In the genomic region with DNA sequence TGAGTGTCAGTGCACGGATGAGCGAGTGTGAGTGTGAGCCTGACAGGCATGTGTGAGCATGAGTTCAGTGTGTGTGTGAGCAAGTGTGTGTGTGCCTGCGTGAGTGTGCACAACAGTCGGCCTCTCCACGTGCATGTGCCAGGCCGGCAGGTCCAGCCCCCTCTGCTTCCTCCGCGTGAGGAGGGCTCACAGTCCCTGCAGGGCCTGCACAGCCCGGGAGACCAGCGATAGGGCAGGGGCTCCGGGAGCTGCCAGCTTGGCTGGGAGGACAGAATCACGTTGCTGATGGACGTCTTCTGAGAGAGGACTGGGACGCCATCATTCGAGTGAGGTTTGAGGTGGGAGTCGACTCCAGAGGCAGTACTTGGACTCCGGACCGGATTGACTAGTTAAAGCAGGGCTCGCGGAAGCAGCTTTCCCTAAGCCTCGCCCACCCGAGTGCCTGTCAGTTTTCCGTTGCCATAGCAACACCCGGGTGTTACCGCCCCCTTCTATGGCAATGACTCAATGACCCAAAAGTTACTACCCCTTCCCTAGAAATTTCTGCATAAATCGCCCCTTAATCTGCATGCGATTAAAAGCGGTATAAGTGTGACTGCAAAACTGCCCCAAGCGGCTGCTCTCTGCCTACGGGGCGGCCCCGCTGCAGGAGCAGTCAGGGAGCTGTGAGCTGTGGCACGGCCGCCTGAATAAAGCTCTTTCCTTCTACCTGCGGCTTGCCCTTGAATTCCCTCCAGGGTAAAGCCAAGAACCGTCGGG, we compare ENCODE assay signal across 2 cellular contexts.
TF ChIP-seq lines count a peak whose summit lies in the region.

No MANE protein-coding gene starts in this region.

TF ChIP-seq in IMR-90, 13 proteins besides CTCF, POLR2A, EP300 and RAD21:
- TF ChIP-seq, protein P1, sequence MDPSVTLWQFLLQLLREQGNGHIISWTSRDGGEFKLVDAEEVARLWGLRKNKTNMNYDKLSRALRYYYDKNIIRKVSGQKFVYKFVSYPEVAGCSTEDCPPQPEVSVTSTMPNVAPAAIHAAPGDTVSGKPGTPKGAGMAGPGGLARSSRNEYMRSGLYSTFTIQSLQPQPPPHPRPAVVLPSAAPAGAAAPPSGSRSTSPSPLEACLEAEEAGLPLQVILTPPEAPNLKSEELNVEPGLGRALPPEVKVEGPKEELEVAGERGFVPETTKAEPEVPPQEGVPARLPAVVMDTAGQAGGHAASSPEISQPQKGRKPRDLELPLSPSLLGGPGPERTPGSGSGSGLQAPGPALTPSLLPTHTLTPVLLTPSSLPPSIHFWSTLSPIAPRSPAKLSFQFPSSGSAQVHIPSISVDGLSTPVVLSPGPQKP (IDR thresholded peaks at IDR 0.05; ENCODE audit: borderline replicate concordance, low read depth, low read length), result no peak
- TF ChIP-seq FOS (IDR thresholded peaks at IDR 0.05; ENCODE audit: low read depth, low read length), result no peak
- TF ChIP-seq RFX5 (IDR thresholded peaks at IDR 0.05; ENCODE audit: low read depth, low read length), result no peak
- TF ChIP-seq MAZ (IDR thresholded peaks at IDR 0.05; ENCODE audit: borderline replicate concordance, low read depth, low read length), result no peak
- TF ChIP-seq BHLHE40 (IDR thresholded peaks at IDR 0.05; ENCODE audit: low read depth, low read length), result no peak
- no peak for TF ChIP-seq MXI1 (IDR thresholded peaks at IDR 0.05; ENCODE audit: borderline replicate concordance, low read depth, low read length)
- TF ChIP-seq CEBPB (IDR thresholded peaks at IDR 0.05; ENCODE audit: low read depth, low read length), result no peak
- TF ChIP-seq NFE2L2 (IDR thresholded peaks at IDR 0.05; ENCODE audit: low read depth, low read length), result no peak
- no peak for TF ChIP-seq MAFK (IDR thresholded peaks at IDR 0.05; ENCODE audit: low read depth, low read length)

TF ChIP-seq in H1, 55 proteins besides CTCF, POLR2A, EP300 and RAD21:
- TF ChIP-seq BCL11A (IDR thresholded peaks at IDR 0.05; ENCODE audit: low read depth in 2 of 2, low read length in 2 of 2), result no peak
- no peak for TF ChIP-seq SIRT6 (IDR thresholded peaks at IDR 0.05; ENCODE audit: low read length)
- peak; percentile 32 for TF ChIP-seq ASH2L (IDR thresholded peaks at IDR 0.05; ENCODE audit: low read length)
- no peak; the same call in 1 of the 2 replicates for TF ChIP-seq RBBP5 (IDR thresholded peaks at IDR 0.05; ENCODE audit: borderline replicate concordance, low read depth, low read length)
- 0 out of 2 replicates have a peak, but pooled peaks have one; percentile 10 for TF ChIP-seq SRF (IDR thresholded peaks at IDR 0.05; ENCODE audit: low read depth, low read length)
- TF ChIP-seq, protein P2, sequence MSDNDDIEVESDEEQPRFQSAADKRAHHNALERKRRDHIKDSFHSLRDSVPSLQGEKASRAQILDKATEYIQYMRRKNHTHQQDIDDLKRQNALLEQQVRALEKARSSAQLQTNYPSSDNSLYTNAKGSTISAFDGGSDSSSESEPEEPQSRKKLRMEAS (IDR thresholded peaks at IDR 0.05), result peak; percentile 67; the same call in 1 of the 2 replicates
- TF ChIP-seq ZNF274 (IDR thresholded peaks at IDR 0.05; ENCODE audit: borderline replicate concordance, extremely low read depth, low read length), result no peak
- no peak for TF ChIP-seq CHD1 (IDR thresholded peaks at IDR 0.05; ENCODE audit: low read depth, low read length)
- no peak for TF ChIP-seq SIN3A (conservative IDR thresholded peaks at IDR 0.05 in 1 of 2, IDR thresholded peaks at IDR 0.05 in 1 of 2; ENCODE audit: low read depth in 1 of 2, low read length in 2 of 2)
- 0 out of 2 replicates have a peak, but pooled peaks have one; percentile 57 for TF ChIP-seq YY1 (IDR thresholded peaks at IDR 0.05; ENCODE audit: low read depth, low read length)
- no peak for TF ChIP-seq CREB1 (IDR thresholded peaks at IDR 0.05)
- TF ChIP-seq SP1 (IDR thresholded peaks at IDR 0.05; ENCODE audit: low read depth, low read length), result peak; percentile 71
- TF ChIP-seq POLR2AphosphoS5 (IDR thresholded peaks at IDR 0.05; ENCODE audit: low read depth, low read length), result 0 out of 2 replicates have a peak, but pooled peaks have one; percentile 34
- no peak for TF ChIP-seq TCF12 (IDR thresholded peaks at IDR 0.05; ENCODE audit: low read depth, low read length)
- no peak for TF ChIP-seq SP4 (IDR thresholded peaks at IDR 0.05; ENCODE audit: low read length)
